ENCODE assay signal across 35 cellular contexts in the genomic region with DNA sequence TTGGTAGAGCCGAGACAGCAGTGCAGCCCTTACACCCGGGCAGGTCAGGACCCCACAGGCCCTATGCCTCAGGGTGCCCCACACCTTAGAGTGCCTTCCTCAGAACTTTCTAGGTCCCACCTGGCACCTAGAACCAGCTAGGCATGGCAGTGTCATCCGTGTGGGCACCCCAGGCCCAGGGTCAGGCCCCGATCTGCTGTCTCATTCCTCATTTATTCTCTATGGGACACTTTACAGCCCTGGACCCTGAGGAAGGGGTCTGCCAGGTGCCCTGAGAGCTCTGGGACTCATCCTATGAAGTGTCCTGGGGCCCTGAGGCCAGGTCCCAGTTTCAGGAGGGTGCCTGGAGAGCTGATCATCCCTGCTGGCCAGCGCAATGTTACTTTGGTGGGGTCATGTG. TPM values are rescaled to one million over a fixed set of nuclear protein-coding genes. Genes with fewer than 3 reads are reported as not detected.
"Had no signal": no experiment of that assay in that cellular context is flagged by ENCODE, and none has a peak within 500 bp of the region (broad histone marks: within the 10 kb centered on the region; RNA-seq: fewer than 3 reads in every experiment).

No MANE protein-coding gene starts in this region.

- H3K27ac ChIP-seq: adrenal gland, body of pancreas, epithelial cell of prostate, esophagus squamous epithelium, gastroesophageal sphincter, WERI-Rb-1 had no signal

- H3K9me3 Mint-ChIP-seq: activated B cell treated with CpG ODN at 0.5 μM for 24 hours; activated CD4-positive, alpha-beta memory T cell treated with anti-CD3 and anti-CD28 coated beads, Interleukin-2, amount 10 ng/mL, durations not matched to agents 7 days and 5 days; activated CD4-positive, alpha-beta T cell treated with anti-CD3 and anti-CD28 coated beads, Interleukin-2, amount 10 ng/mL, durations not matched to agents 24 days and 14 days; activated naive CD4-positive, alpha-beta T cell treated with anti-CD3 and anti-CD28 coated beads for 36 hours; activated naive CD4-positive, alpha-beta T cell treated with anti-CD3 and anti-CD28 coated beads, Interleukin-2, amount 50 U/mL, for 24 hours; activated naive CD8-positive, alpha-beta T cell treated with anti-CD3 and anti-CD28 coated beads for 36 hours; activated naive CD8-positive, alpha-beta T cell treated with anti-CD3 and anti-CD28 coated beads, Interleukin-2, amount 50 U/mL, for 24 hours; activated T-cell treated with anti-CD3 and anti-CD28 coated beads, Interleukin-2, amount 50 U/mL, for 24 hours; activated T-cell treated with anti-CD3 and anti-CD28 coated beads, Interleukin-2, amount 50 U/mL, for 72 hours; T-helper 2 cell treated with Interferon-gamma antibody and Interleukin-4, amounts not matched to agents 5 μg/mL and 100 μg/mL, for 36 hours had no signal

- H3K4me1 Mint-ChIP-seq: activated B cell treated with CpG ODN at 0.5 μM for 24 hours; activated CD4-positive, alpha-beta memory T cell treated with anti-CD3 and anti-CD28 coated beads, Interleukin-2, amount 10 ng/mL, durations not matched to agents 7 days and 5 days; activated CD4-positive, alpha-beta T cell treated with anti-CD3 and anti-CD28 coated beads for 36 hours; activated CD4-positive, alpha-beta T cell treated with anti-CD3 and anti-CD28 coated beads, Interleukin-2, amount 10 ng/mL, durations not matched to agents 24 days and 14 days; activated naive CD4-positive, alpha-beta T cell treated with anti-CD3 and anti-CD28 coated beads, Interleukin-2, amount 50 U/mL, for 24 hours; activated naive CD8-positive, alpha-beta T cell treated with anti-CD3 and anti-CD28 coated beads, Interleukin-2, amount 50 U/mL, for 24 hours; T-helper 17 cell had no signal

- H3K27ac Mint-ChIP-seq: activated B cell treated with CpG ODN at 0.5 μM for 24 hours; activated CD4-positive, alpha-beta memory T cell treated with anti-CD3 and anti-CD28 coated beads, Interleukin-2, amount 10 ng/mL, durations not matched to agents 7 days and 5 days; activated CD4-positive, alpha-beta T cell treated with anti-CD3 and anti-CD28 coated beads for 36 hours; activated CD4-positive, alpha-beta T cell treated with anti-CD3 and anti-CD28 coated beads, Interleukin-2, amount 10 ng/mL, durations not matched to agents 24 days and 14 days; activated naive CD4-positive, alpha-beta T cell treated with anti-CD3 and anti-CD28 coated beads for 36 hours; activated naive CD8-positive, alpha-beta T cell treated with anti-CD3 and anti-CD28 coated beads for 36 hours; activated naive CD8-positive, alpha-beta T cell treated with anti-CD3 and anti-CD28 coated beads, Interleukin-2, amount 50 U/mL, for 24 hours; activated T-cell treated with anti-CD3 and anti-CD28 coated beads, Interleukin-2, amount 50 U/mL, for 24 hours; activated T-cell treated with anti-CD3 and anti-CD28 coated beads, Interleukin-2, amount 50 U/mL, for 72 hours; T-helper 17 cell; T-helper 2 cell treated with Interferon-gamma antibody and Interleukin-4, amounts not matched to agents 5 μg/mL and 100 μg/mL, for 36 hours had no signal

- H3K9me3 ChIP-seq: adrenal gland, body of pancreas, esophagus squamous epithelium, gastroesophageal sphincter had no signal

- H3K4me1 ChIP-seq: adrenal gland had no signal

- H3K27me3 ChIP-seq: body of pancreas had no signal

- H3K4me3 Mint-ChIP-seq: activated B cell treated with CpG ODN at 0.5 μM for 24 hours; activated CD4-positive, alpha-beta memory T cell treated with anti-CD3 and anti-CD28 coated beads, Interleukin-2, amount 10 ng/mL, durations not matched to agents 7 days and 5 days; activated CD4-positive, alpha-beta T cell treated with anti-CD3 and anti-CD28 coated beads for 36 hours; activated CD4-positive, alpha-beta T cell treated with anti-CD3 and anti-CD28 coated beads, Interleukin-2, amount 10 ng/mL, durations not matched to agents 24 days and 14 days; activated naive CD4-positive, alpha-beta T cell treated with anti-CD3 and anti-CD28 coated beads for 36 hours; activated naive CD4-positive, alpha-beta T cell treated with anti-CD3 and anti-CD28 coated beads, Interleukin-2, amount 50 U/mL, for 24 hours; activated naive CD8-positive, alpha-beta T cell treated with anti-CD3 and anti-CD28 coated beads for 36 hours; activated naive CD8-positive, alpha-beta T cell treated with anti-CD3 and anti-CD28 coated beads, Interleukin-2, amount 50 U/mL, for 24 hours; activated T-cell treated with anti-CD3 and anti-CD28 coated beads, Interleukin-2, amount 50 U/mL, for 24 hours; activated T-cell treated with anti-CD3 and anti-CD28 coated beads, Interleukin-2, amount 50 U/mL, for 72 hours; T-helper 17 cell; T-helper 2 cell treated with Interferon-gamma antibody and Interleukin-4, amounts not matched to agents 5 μg/mL and 100 μg/mL, for 36 hours had no signal

- H3K4me3 ChIP-seq: adrenal gland, body of pancreas, esophagus squamous epithelium, gastroesophageal sphincter had no signal

- DNase-seq: activated B cell treated with CpG ODN at 0.5 μM for 24 hours; activated CD4-positive, alpha-beta memory T cell treated with anti-CD3 and anti-CD28 coated beads, Interleukin-2, amount 10 ng/mL, durations not matched to agents 7 days and 5 days; activated CD4-positive, alpha-beta T cell treated with anti-CD3 and anti-CD28 coated beads for 36 hours; activated CD4-positive, alpha-beta T cell treated with anti-CD3 and anti-CD28 coated beads, Interleukin-2, amount 10 ng/mL, durations not matched to agents 24 days and 14 days; activated CD4-positive, CD25-positive, alpha-beta regulatory T cell treated with anti-CD3 and anti-CD28 coated beads, Interleukin-2, amount 50 U/mL, for 72 hours; activated CD8-positive, alpha-beta memory T cell treated with anti-CD3 and anti-CD28 coated beads, Interleukin-2, amount 50 U/mL, for 48 hours; activated naive CD4-positive, alpha-beta T cell treated with anti-CD3 and anti-CD28 coated beads for 36 hours; activated naive CD8-positive, alpha-beta T cell treated with anti-CD3 and anti-CD28 coated beads for 36 hours; activated naive CD8-positive, alpha-beta T cell treated with anti-CD3 and anti-CD28 coated beads, Interleukin-2, amount 50 U/mL, for 24 hours; activated T-cell treated with anti-CD3 and anti-CD28 coated beads for 4 hours; activated T-cell treated with anti-CD3 and anti-CD28 coated beads, Interleukin-2, amount 50 U/mL, for 24 hours; activated T-cell treated with anti-CD3 and anti-CD28 coated beads, Interleukin-2, amount 50 U/mL, for 72 hours; adrenal gland; amygdala; aorta; body of pancreas; caudate nucleus; cortex of kidney; effector CD8-positive, alpha-beta T cell; esophagus squamous epithelium; foreskin melanocyte; T-helper 1 cell; T-helper 17 cell; T1000; WERI-Rb-1 had no signal

- H3K36me3 ChIP-seq: adrenal gland, esophagus squamous epithelium, gastroesophageal sphincter, WERI-Rb-1 had no signal

- H3K36me3 Mint-ChIP-seq: activated naive CD4-positive, alpha-beta T cell treated with anti-CD3 and anti-CD28 coated beads, Interleukin-2, amount 50 U/mL, for 24 hours; activated naive CD8-positive, alpha-beta T cell treated with anti-CD3 and anti-CD28 coated beads for 36 hours had no signal

RNA-seq across cellular contexts. Expression of gene BPI, which starts 8.1 kb away (rescaled TPM):
- total RNA-seq: activated B cell treated with CpG ODN at 0.5 μM for 24 hours; activated CD4-positive, alpha-beta memory T cell treated with anti-CD3 and anti-CD28 coated beads, Interleukin-2, amount 10 ng/mL, durations not matched to agents 7 days and 5 days; activated CD4-positive, alpha-beta T cell treated with anti-CD3 and anti-CD28 coated beads for 36 hours; activated CD4-positive, alpha-beta T cell treated with anti-CD3 and anti-CD28 coated beads, Interleukin-2, amount 10 ng/mL, durations not matched to agents 24 days and 14 days; activated naive CD4-positive, alpha-beta T cell treated with anti-CD3 and anti-CD28 coated beads for 36 hours; activated naive CD8-positive, alpha-beta T cell treated with anti-CD3 and anti-CD28 coated beads for 36 hours; activated T-cell treated with anti-CD3 and anti-CD28 coated beads, Interleukin-2, amount 50 U/mL, for 72 hours; body of pancreas; dermis microvascular lymphatic vessel endothelial cell; endothelial cell of umbilical vein; fibroblast of lung; fibroblast of villous mesenchyme; T-helper 17 cell had no signal
- polyA plus RNA-seq: endothelial cell of umbilical vein, fibroblast of lung had no signal

RNA-seq across cellular contexts. Expression of gene KIAA1755, which starts 35.3 kb away (rescaled TPM):
- total RNA-seq: activated B cell treated with CpG ODN at 0.5 μM for 24 hours; activated CD4-positive, alpha-beta memory T cell treated with anti-CD3 and anti-CD28 coated beads, Interleukin-2, amount 10 ng/mL, durations not matched to agents 7 days and 5 days; activated CD4-positive, alpha-beta T cell treated with anti-CD3 and anti-CD28 coated beads for 36 hours; activated CD4-positive, alpha-beta T cell treated with anti-CD3 and anti-CD28 coated beads, Interleukin-2, amount 10 ng/mL, durations not matched to agents 24 days and 14 days; activated naive CD4-positive, alpha-beta T cell treated with anti-CD3 and anti-CD28 coated beads for 36 hours; activated naive CD8-positive, alpha-beta T cell treated with anti-CD3 and anti-CD28 coated beads for 36 hours; activated T-cell treated with anti-CD3 and anti-CD28 coated beads, Interleukin-2, amount 50 U/mL, for 72 hours; dermis microvascular lymphatic vessel endothelial cell; T-helper 17 cell had no signal

RNA-seq across cellular contexts. Expression of gene LBP, which starts 50.5 kb away (rescaled TPM):
- total RNA-seq: activated B cell treated with CpG ODN at 0.5 μM for 24 hours; activated CD4-positive, alpha-beta memory T cell treated with anti-CD3 and anti-CD28 coated beads, Interleukin-2, amount 10 ng/mL, durations not matched to agents 7 days and 5 days; activated CD4-positive, alpha-beta T cell treated with anti-CD3 and anti-CD28 coated beads for 36 hours; activated CD4-positive, alpha-beta T cell treated with anti-CD3 and anti-CD28 coated beads, Interleukin-2, amount 10 ng/mL, durations not matched to agents 24 days and 14 days; activated naive CD4-positive, alpha-beta T cell treated with anti-CD3 and anti-CD28 coated beads for 36 hours; activated naive CD8-positive, alpha-beta T cell treated with anti-CD3 and anti-CD28 coated beads for 36 hours; activated T-cell treated with anti-CD3 and anti-CD28 coated beads, Interleukin-2, amount 50 U/mL, for 72 hours; chondrocyte; endothelial cell of umbilical vein; fibroblast of villous mesenchyme; T-helper 17 cell had no signal
- polyA plus RNA-seq: esophagus had no signal
